In genomic region chr1:98794196-98794886, GRCh38 we compare ENCODE assay signal across 8 cellular contexts.
DNase-seq lines count a peak whose midpoint lies in the region; ATAC-seq, FAIRE-seq and TF ChIP-seq lines count a peak whose summit lies in the region.

No MANE protein-coding gene starts in this region.

- ATAC-seq in GM19438 (IDR thresholded peaks at IDR 0.05; ENCODE audit: low read depth, unreplicated experiment) = peak; percentile 89
- ATAC-seq in HG03439 (IDR thresholded peaks at IDR 0.05; ENCODE audit: unreplicated experiment) = peak; percentile 95

- peak; percentile 58 for DNase-seq in DMS153 (lab: John Stamatoyannopoulos, UW)
- peak; percentile 5 for DNase-seq in NCI-H774 (lab: John Stamatoyannopoulos, UW)
- peak; percentile 60 for DNase-seq in activated CD8-positive, alpha-beta memory T cell treated with anti-CD3 and anti-CD28 coated beads for 24 hours
- no peak for DNase-seq in esophagus muscularis mucosa (ENCODE audit: extremely low spot score)
- peak; percentile 24 for DNase-seq in neural crest cell (ENCODE audit: low read depth, low spot score)
- peak; percentile 56 for DNase-seq in urothelium cell line (ENCODE audit: low spot score)

- H3K4me1 Mint-ChIP-seq in neural crest cell = no peaks in the 10 kb centered on the region

- H3K9me3 ChIP-seq in esophagus muscularis mucosa = no peaks in the 10 kb centered on the region

- TF ChIP-seq POLR2A in esophagus muscularis mucosa (IDR thresholded peaks at IDR 0.05; ENCODE audit: low read depth) = no peak

- peak; percentile 33 to 58 (median 43) for TF ChIP-seq CTCF in esophagus muscularis mucosa (IDR thresholded peaks at IDR 0.05)
- peak; percentile 80 for TF ChIP-seq CTCF in neural crest cell (conservative IDR thresholded peaks at IDR 0.05)

- H3K27ac ChIP-seq in esophagus muscularis mucosa (replicated peaks in 1 of 4) = no peak overlapping the region

- intact Hi-C loops in esophagus muscularis mucosa (cut with DNase I) = no loop called here

- H3K9me3 Mint-ChIP-seq in neural crest cell = peaks cover under 1% of the 10 kb centered on the region

- WGBS in esophagus muscularis mucosa = 32% methylated on average over 3 of the region's 3 CpGs

- H3K36me3 Mint-ChIP-seq in neural crest cell (ENCODE audit: low read depth) = no peaks in the 10 kb centered on the region

- no peaks in the 10 kb centered on the region for H3K27me3 ChIP-seq in esophagus muscularis mucosa

- no peak overlapping the region for H3K4me3 Mint-ChIP-seq in neural crest cell

- no peak for FAIRE-seq in urothelium cell line (lab: Jason Lieb, UNC)

- no peaks in the 10 kb centered on the region for H3K36me3 ChIP-seq in esophagus muscularis mucosa

- no peaks in the 10 kb centered on the region for H3K4me1 ChIP-seq in esophagus muscularis mucosa

- no peak for TF ChIP-seq EP300 in esophagus muscularis mucosa (IDR thresholded peaks at IDR 0.05)

- H3K27me3 Mint-ChIP-seq in neural crest cell (ENCODE audit: low read depth) = peaks cover 3% of the 10 kb centered on the region

- H3K4me3 ChIP-seq in esophagus muscularis mucosa = no peak overlapping the region

- no peak overlapping the region for H3K27ac Mint-ChIP-seq in neural crest cell (ENCODE audit: unreplicated experiment)
